ENCODE assay signal across 23 cellular contexts in the genomic region with DNA sequence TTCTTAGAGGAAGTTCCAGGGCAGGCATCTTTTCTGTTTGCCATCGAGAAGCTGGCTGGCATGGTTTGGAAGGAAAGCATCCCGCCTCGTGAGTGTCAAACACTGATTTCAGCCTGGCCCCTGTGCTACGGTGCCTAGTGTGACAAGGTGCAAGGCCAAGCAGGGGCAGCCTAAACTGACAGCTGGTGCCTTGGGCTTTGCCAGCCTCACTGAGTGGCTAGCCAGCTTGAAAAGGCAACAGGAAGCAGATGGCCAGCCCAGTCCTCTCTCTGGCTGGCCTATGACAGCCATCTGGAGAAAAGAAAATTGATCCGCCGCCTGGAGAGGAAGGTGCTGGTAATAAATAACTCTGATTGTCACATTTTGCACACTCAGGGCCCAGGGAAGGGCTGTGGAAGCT. TPM values are rescaled to one million over a fixed set of nuclear protein-coding genes. Genes with fewer than 3 reads are reported as not detected.
DNase-seq lines count a peak whose midpoint lies in the region; TF ChIP-seq lines count a peak whose summit lies in the region.
"Had no signal": no experiment of that assay in that cellular context is flagged by ENCODE, and none has a peak within 500 bp of the region (broad histone marks: within the 10 kb centered on the region; RNA-seq: fewer than 3 reads in every experiment).

No MANE protein-coding gene starts in this region.

- no peak overlapping the region for H3K27ac ChIP-seq in neural progenitor cell
- H3K27ac ChIP-seq: 22Rv1 had no signal

- H3K36me3 ChIP-seq in neural progenitor cell: no peaks in the 10 kb centered on the region

- H3K4me3 Mint-ChIP-seq in neural progenitor cell: no peak overlapping the region
- H3K4me3 Mint-ChIP-seq: activated naive CD8-positive, alpha-beta T cell treated with anti-CD3 and anti-CD28 coated beads, Interleukin-2, amount 50 U/mL, for 24 hours; activated T-helper 1 cell treated with anti-CD3 and anti-CD28 coated beads, Interleukin-12 subunit alpha, Interleukin-12 subunit beta, Interleukin-2, Interleukin-4 antibody, amounts not matched to agents 30 ng/mL and 10 ng/mL and 1 ng/mL, durations not matched to agents 14 hours and 24 hours and 36 hours; T-helper 2 cell treated with Interferon-gamma antibody and Interleukin-4, amounts not matched to agents 5 μg/mL and 100 μg/mL, for 36 hours had no signal

- no peaks in the 10 kb centered on the region for H3K27me3 ChIP-seq in neural progenitor cell

- H3K36me3 Mint-ChIP-seq in neural progenitor cell: peaks cover 2% of the 10 kb centered on the region

- TF ChIP-seq CTCF in neural progenitor cell (IDR thresholded peaks at IDR 0.05) (no peak), GM20000 (IDR thresholded peaks at IDR 0.05; ENCODE audit: extremely low read depth, missing control alignments) (no peak)

- peak overlapping the region; percentile 44 for H2AFZ ChIP-seq in neural progenitor cell (replicated peaks)

- H3K9me3 ChIP-seq in neural progenitor cell (ENCODE audit: low read depth): no peaks in the 10 kb centered on the region

- peak; percentile 67 for DNase-seq in DMS153 (lab: John Stamatoyannopoulos, UW)
- DNase-seq in DMS153 treated with DMSO at 0.1 percent for 48 hours (lab: John Stamatoyannopoulos, UW; ENCODE audit: unreplicated experiment): no peak
- DNase-seq in NCI-H2029 treated with DMSO at 0.1 percent for 48 hours (lab: John Stamatoyannopoulos, UW): peak; percentile 2
- DNase-seq in SK-N-DZ (ENCODE audit: low spot score): peak; percentile 62
- DNase-seq in neural progenitor cell (ENCODE audit: low spot score): no peak
- DNase-seq in glomerular visceral epithelial cell (ENCODE audit: extremely low spot score): no peak
- DNase-seq in NCI-H2107 treated with DMSO at 0.1 percent for 48 hours (lab: John Stamatoyannopoulos, UW; ENCODE audit: unreplicated experiment): no peak
- DNase-seq in GM20000 (ENCODE audit: low spot score): no peak
- DNase-seq: activated naive CD8-positive, alpha-beta T cell treated with anti-CD3 and anti-CD28 coated beads, Interleukin-2, amount 50 U/mL, for 24 hours; effector CD8-positive, alpha-beta T cell; HCEC 1CT; hippocampal formation; Karpas-422; kidney glomerular epithelial cell; NCI-H1436; Right ventricle myocardium superior; stimulated activated naive CD8-positive, alpha-beta T cell treated with anti-CD3 and anti-CD28 coated beads, Interleukin-15, Interleukin-2, amounts not matched to agents 100 U/mL and 50 U/mL, for 24 hours; trophoblast cell had no signal

- H3K4me2 ChIP-seq in neural progenitor cell: no peak overlapping the region

- H3K4me3 ChIP-seq in neural progenitor cell: no peak overlapping the region

- peaks cover 4% of the 10 kb centered on the region for H3K4me1 ChIP-seq in neural progenitor cell

- no peak overlapping the region for H3K9ac ChIP-seq in neural progenitor cell

- H3K27ac Mint-ChIP-seq in neural progenitor cell: no peak overlapping the region
- H3K27ac Mint-ChIP-seq: activated naive CD8-positive, alpha-beta T cell treated with anti-CD3 and anti-CD28 coated beads, Interleukin-2, amount 50 U/mL, for 24 hours; activated T-helper 1 cell treated with anti-CD3 and anti-CD28 coated beads, Interleukin-12 subunit alpha, Interleukin-12 subunit beta, Interleukin-2, Interleukin-4 antibody, amounts not matched to agents 30 ng/mL and 10 ng/mL and 1 ng/mL, durations not matched to agents 14 hours and 24 hours and 36 hours; T-helper 2 cell treated with Interferon-gamma antibody and Interleukin-4, amounts not matched to agents 5 μg/mL and 100 μg/mL, for 36 hours had no signal

- no peaks in the 10 kb centered on the region for H3F3A ChIP-seq in neural progenitor cell (ENCODE audit: low read depth)

- peaks cover 9% of the 10 kb centered on the region for H3K4me1 Mint-ChIP-seq in neural progenitor cell
- H3K4me1 Mint-ChIP-seq: activated naive CD8-positive, alpha-beta T cell treated with anti-CD3 and anti-CD28 coated beads, Interleukin-2, amount 50 U/mL, for 24 hours had no signal

- no peaks in the 10 kb centered on the region for H4K20me1 ChIP-seq in neural progenitor cell (ENCODE audit: low read depth)

- no peaks in the 10 kb centered on the region for H3K79me2 ChIP-seq in neural progenitor cell (ENCODE audit: low read depth)

- H3K9me3 Mint-ChIP-seq in neural progenitor cell: no peaks in the 10 kb centered on the region
- H3K9me3 Mint-ChIP-seq: activated naive CD8-positive, alpha-beta T cell treated with anti-CD3 and anti-CD28 coated beads, Interleukin-2, amount 50 U/mL, for 24 hours; activated T-helper 1 cell treated with anti-CD3 and anti-CD28 coated beads, Interleukin-12 subunit alpha, Interleukin-12 subunit beta, Interleukin-2, Interleukin-4 antibody, amounts not matched to agents 30 ng/mL and 10 ng/mL and 1 ng/mL, durations not matched to agents 14 hours and 24 hours and 36 hours; T-helper 2 cell treated with Interferon-gamma antibody and Interleukin-4, amounts not matched to agents 5 μg/mL and 100 μg/mL, for 36 hours had no signal

- no peaks in the 10 kb centered on the region for H3K27me3 Mint-ChIP-seq in neural progenitor cell (ENCODE audit: insufficient read depth, low read depth)

RNA-seq across cellular contexts. Expression of a gene that starts 52.2 kb away (rescaled TPM):
- not detected in 2 replicates for polyA plus RNA-seq in SK-N-DZ (2014; cell fraction: cytosol; rRNA removed)
- not detected in 2 replicates for polyA plus RNA-seq in SK-N-DZ (2014; cell fraction: nucleus; rRNA removed)
- not detected in 2 replicates for total RNA-seq in neural progenitor cell (ENCODE audit: low replicate concordance)
- total RNA-seq: activated CD8-positive, alpha-beta memory T cell treated with anti-CD3 and anti-CD28 coated beads for 36 hours; activated T-helper 1 cell treated with anti-CD3 and anti-CD28 coated beads, Interleukin-12 subunit alpha, Interleukin-12 subunit beta, Interleukin-2, Interleukin-4 antibody, amounts not matched to agents 30 ng/mL and 10 ng/mL and 1 ng/mL, durations not matched to agents 14 hours and 24 hours and 36 hours; Right ventricle myocardium superior had no signal
- polyA plus RNA-seq: BJ had no signal

Comparison
In these comparisons a context has a peak if more than half of its experiments do, and no peak if none do; other contexts are left out.
1. DNase-seq: peak in DMS153 (single experiment), NCI-H2029 treated with DMSO at 0.1 percent for 48 hours (single experiment) and SK-N-DZ (single experiment); none in DMS153 treated with DMSO at 0.1 percent for 48 hours (single experiment), neural progenitor cell (single experiment), glomerular visceral epithelial cell (single experiment), NCI-H2107 treated with DMSO at 0.1 percent for 48 hours (single experiment) and GM20000 (single experiment).